17 cellular contexts compared by ENCODE assay signal in genomic region chr10:97154789-97155188, GRCh38. TPM values are rescaled to one million over a fixed set of nuclear protein-coding genes. Genes with fewer than 3 reads are reported as not detected.
DNase-seq lines count a peak whose midpoint lies in the region; ATAC-seq, FAIRE-seq and TF ChIP-seq lines count a peak whose summit lies in the region.
"Had no signal": no experiment of that assay in that cellular context is flagged by ENCODE, and none has a peak within 500 bp of the region (broad histone marks: within the 10 kb centered on the region; RNA-seq: fewer than 3 reads in every experiment).

No MANE protein-coding gene starts in this region.

- H3K9ac ChIP-seq in endodermal cell (ENCODE audit: extremely low read depth, low read length, poor library complexity, severe bottlenecking), result no peak overlapping the region

- ATAC-seq in GM21367 (IDR thresholded peaks at IDR 0.05; ENCODE audit: unreplicated experiment), result no peak
- no peak for ATAC-seq in HG03139 (IDR thresholded peaks at IDR 0.05; ENCODE audit: unreplicated experiment)
- ATAC-seq in natural killer cell, result no peak
- ATAC-seq: A549, T-helper 17 cell had no signal

- 92 to 93% methylated on average over 3 to 4 of the region's 4 CpGs for WGBS in endodermal cell (ENCODE audit: insufficient coverage in 1 of 2, insufficient read length in 1 of 2), 2 experiments

- H3K4me3 Mint-ChIP-seq in endodermal cell (no peak overlapping the region), natural killer cell (no peak overlapping the region)
- H3K4me3 Mint-ChIP-seq: H9, T-helper 17 cell had no signal

- DNase-seq in GM12891 (ENCODE audit: insufficient read length, low spot score), result no peak
- peak; percentile 77 for DNase-seq in MV-4-11 (lab: John Stamatoyannopoulos, UW)
- peak; percentile 47 to 66 for DNase-seq in SHP77 (lab: John Stamatoyannopoulos, UW)
- DNase-seq in endodermal cell, result peak; percentile 15
- no peak for DNase-seq in natural killer cell
- DNase-seq: COR-L47, DMS153, H9, NCI-H1105, NCI-H1694, NCI-H226, NCI-H69, SJCRH30, T-helper 17 cell had no signal

- H3K27ac Mint-ChIP-seq in endodermal cell (no peak overlapping the region), natural killer cell (no peak overlapping the region)
- H3K27ac Mint-ChIP-seq: T-helper 17 cell had no signal

- TF ChIP-seq CTCF in endodermal cell (conservative IDR thresholded peaks at IDR 0.05) (no peak), natural killer cell (IDR thresholded peaks at IDR 0.05) (no peak)

- H3K4me1 ChIP-seq in endodermal cell (ENCODE audit: control insufficient read depth, insufficient read depth, low read length), result peaks cover 12% of the 10 kb centered on the region
- H3K4me1 ChIP-seq: A549 had no signal

- intact Hi-C loops in natural killer cell (cut with micrococcal nuclease), result no loop called here

- no peak overlapping the region for H3K27ac ChIP-seq in endodermal cell (ENCODE audit: low read depth, low read length)
- H3K27ac ChIP-seq: A549, SJCRH30 had no signal

- TF ChIP-seq POLR2A in GM12891 (IDR thresholded peaks at IDR 0.05; ENCODE audit: low read depth, low read length), result no peak

- no peak overlapping the region for H3K4me3 ChIP-seq in endodermal cell (ENCODE audit: low read length)
- H3K4me3 ChIP-seq: A549, SJCRH30 had no signal

- H3K36me3 ChIP-seq in endodermal cell (ENCODE audit: control insufficient read depth, insufficient read depth, low read length), result no peaks in the 10 kb centered on the region
- H3K36me3 ChIP-seq: SJCRH30 had no signal

- H3K36me3 Mint-ChIP-seq in endodermal cell (ENCODE audit: low read depth) (no peaks in the 10 kb centered on the region), natural killer cell (no peaks in the 10 kb centered on the region)

- peaks cover 8% of the 10 kb centered on the region for H3K4me1 Mint-ChIP-seq in endodermal cell
- H3K4me1 Mint-ChIP-seq in natural killer cell, result no peaks in the 10 kb centered on the region

- H3K27me3 Mint-ChIP-seq in endodermal cell (ENCODE audit: insufficient read depth) (no peaks in the 10 kb centered on the region), natural killer cell (ENCODE audit: low read depth in 2 of 2) (no peaks in the 10 kb centered on the region)

- FAIRE-seq in GM12891 (lab: Jason Lieb, UNC), result no peak
- FAIRE-seq: A549 had no signal

- no peaks in the 10 kb centered on the region for H3K9me3 ChIP-seq in endodermal cell (ENCODE audit: control insufficient read depth, low read length)
- H3K9me3 ChIP-seq: A549, SJCRH30 had no signal

- H3K27me3 ChIP-seq in endodermal cell (ENCODE audit: control insufficient read depth, insufficient read depth, low read length, poor library complexity, severe bottlenecking), result no peaks in the 10 kb centered on the region
- H3K27me3 ChIP-seq: SJCRH30 had no signal

- no peaks in the 10 kb centered on the region for H3K9me3 Mint-ChIP-seq in endodermal cell
- H3K9me3 Mint-ChIP-seq in natural killer cell, result no peaks in the 10 kb centered on the region
- H3K9me3 Mint-ChIP-seq: H9 had no signal

TF ChIP-seq in GM12891, 5 proteins besides CTCF, POLR2A, EP300 and RAD21:
- TF ChIP-seq POU2F2 (IDR thresholded peaks at IDR 0.05; ENCODE audit: low read depth, low read length) (no peak), SPI1 (IDR thresholded peaks at IDR 0.05; ENCODE audit: low read depth, low read length) (peak; percentile 75)

RNA-seq across cellular contexts. Expression of gene SLIT1, which starts 31.0 kb away (rescaled TPM):
- 0.06 TPM for polyA plus RNA-seq in GM12891 (2012; ENCODE audit: low read depth, missing spikeins)
- total RNA-seq in endodermal cell, result 1 to 10 TPM in 1 of 2 donors, under 1 TPM in 1; 0.97 to 2.4 TPM
- 22.5 TPM for polyA plus RNA-seq in endodermal cell (2013, experiment 1 of 2)
- 23.2 TPM for polyA plus RNA-seq in endodermal cell (2013, experiment 2 of 2)
- 1 to 10 TPM in 2 of 3 donors, under 1 TPM in 1; 0.28 to 1.5 (median 1.1) TPM for total RNA-seq in natural killer cell

Comparison
In these comparisons a context has a peak if more than half of its experiments do, and no peak if none do; other contexts are left out.
1. DNase-seq: peak in MV-4-11 (single experiment), SHP77 (2 of 2) and endodermal cell (single experiment); none in GM12891 (single experiment) and natural killer cell (single experiment).